In the genomic region with DNA sequence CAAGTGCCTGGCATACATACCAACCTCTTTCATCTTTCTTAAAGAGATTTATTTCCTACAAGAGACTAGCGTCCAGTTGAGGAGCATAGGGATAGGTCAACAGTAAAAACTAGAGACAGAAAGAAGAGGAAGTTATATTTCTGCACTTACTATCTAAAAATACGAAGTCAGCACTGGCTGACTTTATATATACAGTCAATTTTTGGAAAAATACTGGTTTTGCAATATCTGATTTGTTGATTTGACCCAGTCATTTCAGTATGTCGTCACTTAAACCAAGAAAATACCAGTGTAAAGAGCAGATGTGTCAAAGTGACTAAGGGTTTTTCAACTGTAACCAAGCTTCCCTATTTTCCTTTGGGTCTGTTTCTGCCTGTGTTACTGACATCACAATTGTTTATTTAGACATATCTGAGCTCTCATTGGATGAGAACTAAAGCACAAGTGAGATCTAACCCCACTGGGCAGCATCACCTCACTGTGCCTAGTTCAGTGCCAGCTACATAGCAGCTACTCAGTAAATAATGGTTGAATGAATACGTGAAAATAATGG, we compare ENCODE assay signal across 1 cellular context.
TF ChIP-seq lines count a peak whose summit lies in the region.

No MANE protein-coding gene starts in this region.

TF ChIP-seq in K562, 482 proteins besides CTCF, POLR2A, EP300 and RAD21 (continued from another document and continues in another):
- TF ChIP-seq CHD4 (IDR thresholded peaks at IDR 0.05; ENCODE audit: insufficient read depth, insufficient replicate concordance, low read depth, low read length, poor library complexity, severe bottlenecking) (peak; percentile 79), POLR3A (IDR thresholded peaks at IDR 0.05; ENCODE audit: borderline replicate concordance, extremely low read depth, insufficient read depth, insufficient read length) (no peak), DDX20 (tag; IDR thresholded peaks at IDR 0.05; ENCODE audit: low read depth) (no peak), HDAC6 (IDR thresholded peaks at IDR 0.05; ENCODE audit: low read depth, low read length) (no peak), POLR3G (IDR thresholded peaks at IDR 0.05; ENCODE audit: extremely low read depth, insufficient read length, insufficient replicate concordance) (no peak), ZNF121 (CRISPR knock-in tag; conservative IDR thresholded peaks at IDR 0.05) (no peak), ZNF551 (CRISPR knock-in tag; IDR thresholded peaks at IDR 0.05) (no peak), ZNF766 (CRISPR knock-in tag; conservative IDR thresholded peaks at IDR 0.05) (no peak), ATF1 (CRISPR knock-in tag; IDR thresholded peaks at IDR 0.05) (no peak), ATF1 (tag; IDR thresholded peaks at IDR 0.05) (peak; percentile 47), BRF1 (IDR thresholded peaks at IDR 0.05; ENCODE audit: borderline replicate concordance, extremely low read depth, insufficient read length) (no peak), CEBPG (CRISPR knock-in tag; IDR thresholded peaks at IDR 0.05) (no peak), CEBPG (tag; conservative IDR thresholded peaks at IDR 0.05 in 1 of 2, IDR thresholded peaks at IDR 0.05 in 1 of 2) (peak; percentile 81 to 83), ELF1 (tag; IDR thresholded peaks at IDR 0.05) (no peak), ZBTB1 (CRISPR knock-in tag; IDR thresholded peaks at IDR 0.05; ENCODE audit: borderline replicate concordance, low read depth) (no peak), ZC3H4 (CRISPR knock-in tag; IDR thresholded peaks at IDR 0.05; ENCODE audit: borderline replicate concordance) (no peak), FOXA3 (CRISPR knock-in tag; conservative IDR thresholded peaks at IDR 0.05 in 1 of 2, IDR thresholded peaks at IDR 0.05 in 1 of 2) (0 out of 4 replicates have a peak, but pooled peaks of 1 of the 2 experiments have one; percentile 8), MAFK (IDR thresholded peaks at IDR 0.05; ENCODE audit: low read length) (peak; percentile 27), ZNF347 (CRISPR knock-in tag; IDR thresholded peaks at IDR 0.05; ENCODE audit: low read depth) (no peak), ZNF217 (CRISPR knock-in tag; IDR thresholded peaks at IDR 0.05) (no peak), BACH1 (tag; IDR thresholded peaks at IDR 0.05) (peak; percentile 52; the same call in 1 of the 2 replicates), ZNF212 (CRISPR knock-in tag; IDR thresholded peaks at IDR 0.05) (no peak), CEBPB (tag; IDR thresholded peaks at IDR 0.05) (peak; percentile 79), STAT5B (CRISPR knock-in tag; IDR thresholded peaks at IDR 0.05) (no peak), C11orf30 (IDR thresholded peaks at IDR 0.05; ENCODE audit: low read depth) (peak; percentile 59), NFE2L1 (tag; IDR thresholded peaks at IDR 0.05; ENCODE audit: borderline replicate concordance, low read depth) (no peak), RCOR1 (IDR thresholded peaks at IDR 0.05; ENCODE audit: borderline replicate concordance in 1 of 2, low read depth in 2 of 2, low read length in 2 of 2) (no peak)
- TF ChIP-seq, protein P1, sequence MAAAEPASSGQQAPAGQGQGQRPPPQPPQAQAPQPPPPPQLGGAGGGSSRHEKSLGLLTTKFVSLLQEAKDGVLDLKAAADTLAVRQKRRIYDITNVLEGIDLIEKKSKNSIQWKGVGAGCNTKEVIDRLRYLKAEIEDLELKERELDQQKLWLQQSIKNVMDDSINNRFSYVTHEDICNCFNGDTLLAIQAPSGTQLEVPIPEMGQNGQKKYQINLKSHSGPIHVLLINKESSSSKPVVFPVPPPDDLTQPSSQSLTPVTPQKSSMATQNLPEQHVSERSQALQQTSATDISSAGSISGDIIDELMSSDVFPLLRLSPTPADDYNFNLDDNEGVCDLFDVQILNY (CRISPR knock-in tag; IDR thresholded peaks at IDR 0.05): no peak
- TF ChIP-seq, protein P2, sequence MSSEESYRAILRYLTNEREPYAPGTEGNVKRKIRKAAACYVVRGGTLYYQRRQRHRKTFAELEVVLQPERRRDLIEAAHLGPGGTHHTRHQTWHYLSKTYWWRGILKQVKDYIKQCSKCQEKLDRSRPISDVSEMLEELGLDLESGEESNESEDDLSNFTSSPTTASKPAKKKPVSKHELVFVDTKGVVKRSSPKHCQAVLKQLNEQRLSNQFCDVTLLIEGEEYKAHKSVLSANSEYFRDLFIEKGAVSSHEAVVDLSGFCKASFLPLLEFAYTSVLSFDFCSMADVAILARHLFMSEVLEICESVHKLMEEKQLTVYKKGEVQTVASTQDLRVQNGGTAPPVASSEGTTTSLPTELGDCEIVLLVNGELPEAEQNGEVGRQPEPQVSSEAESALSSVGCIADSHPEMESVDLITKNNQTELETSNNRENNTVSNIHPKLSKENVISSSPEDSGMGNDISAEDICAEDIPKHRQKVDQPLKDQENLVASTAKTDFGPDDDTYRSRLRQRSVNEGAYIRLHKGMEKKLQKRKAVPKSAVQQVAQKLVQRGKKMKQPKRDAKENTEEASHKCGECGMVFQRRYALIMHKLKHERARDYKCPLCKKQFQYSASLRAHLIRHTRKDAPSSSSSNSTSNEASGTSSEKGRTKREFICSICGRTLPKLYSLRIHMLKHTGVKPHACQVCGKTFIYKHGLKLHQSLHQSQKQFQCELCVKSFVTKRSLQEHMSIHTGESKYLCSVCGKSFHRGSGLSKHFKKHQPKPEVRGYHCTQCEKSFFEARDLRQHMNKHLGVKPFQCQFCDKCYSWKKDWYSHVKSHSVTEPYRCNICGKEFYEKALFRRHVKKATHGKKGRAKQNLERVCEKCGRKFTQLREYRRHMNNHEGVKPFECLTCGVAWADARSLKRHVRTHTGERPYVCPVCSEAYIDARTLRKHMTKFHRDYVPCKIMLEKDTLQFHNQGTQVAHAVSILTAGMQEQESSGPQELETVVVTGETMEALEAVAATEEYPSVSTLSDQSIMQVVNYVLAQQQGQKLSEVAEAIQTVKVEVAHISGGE (CRISPR knock-in tag; IDR thresholded peaks at IDR 0.05): no peak
- TF ChIP-seq, protein P3, sequence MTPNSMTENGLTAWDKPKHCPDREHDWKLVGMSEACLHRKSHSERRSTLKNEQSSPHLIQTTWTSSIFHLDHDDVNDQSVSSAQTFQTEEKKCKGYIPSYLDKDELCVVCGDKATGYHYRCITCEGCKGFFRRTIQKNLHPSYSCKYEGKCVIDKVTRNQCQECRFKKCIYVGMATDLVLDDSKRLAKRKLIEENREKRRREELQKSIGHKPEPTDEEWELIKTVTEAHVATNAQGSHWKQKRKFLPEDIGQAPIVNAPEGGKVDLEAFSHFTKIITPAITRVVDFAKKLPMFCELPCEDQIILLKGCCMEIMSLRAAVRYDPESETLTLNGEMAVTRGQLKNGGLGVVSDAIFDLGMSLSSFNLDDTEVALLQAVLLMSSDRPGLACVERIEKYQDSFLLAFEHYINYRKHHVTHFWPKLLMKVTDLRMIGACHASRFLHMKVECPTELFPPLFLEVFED (CRISPR knock-in tag; conservative IDR thresholded peaks at IDR 0.05): no peak
- TF ChIP-seq, protein P4, sequence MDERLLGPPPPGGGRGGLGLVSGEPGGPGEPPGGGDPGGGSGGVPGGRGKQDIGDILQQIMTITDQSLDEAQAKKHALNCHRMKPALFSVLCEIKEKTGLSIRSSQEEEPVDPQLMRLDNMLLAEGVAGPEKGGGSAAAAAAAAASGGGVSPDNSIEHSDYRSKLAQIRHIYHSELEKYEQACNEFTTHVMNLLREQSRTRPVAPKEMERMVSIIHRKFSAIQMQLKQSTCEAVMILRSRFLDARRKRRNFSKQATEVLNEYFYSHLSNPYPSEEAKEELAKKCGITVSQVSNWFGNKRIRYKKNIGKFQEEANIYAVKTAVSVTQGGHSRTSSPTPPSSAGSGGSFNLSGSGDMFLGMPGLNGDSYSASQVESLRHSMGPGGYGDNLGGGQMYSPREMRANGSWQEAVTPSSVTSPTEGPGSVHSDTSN (CRISPR knock-in tag; IDR thresholded peaks at IDR 0.05; ENCODE audit: low read depth): no peak
- TF ChIP-seq, protein P4 (tag; conservative IDR thresholded peaks at IDR 0.05; ENCODE audit: low read depth): peak; percentile 31; the same call in 1 of the 2 replicates
- TF ChIP-seq, protein P5, sequence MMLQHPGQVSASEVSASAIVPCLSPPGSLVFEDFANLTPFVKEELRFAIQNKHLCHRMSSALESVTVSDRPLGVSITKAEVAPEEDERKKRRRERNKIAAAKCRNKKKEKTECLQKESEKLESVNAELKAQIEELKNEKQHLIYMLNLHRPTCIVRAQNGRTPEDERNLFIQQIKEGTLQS (IDR thresholded peaks at IDR 0.05): peak; percentile 49
- TF ChIP-seq, protein P5 (CRISPR knock-in tag; conservative IDR thresholded peaks at IDR 0.05): no peak
- TF ChIP-seq, protein P6, sequence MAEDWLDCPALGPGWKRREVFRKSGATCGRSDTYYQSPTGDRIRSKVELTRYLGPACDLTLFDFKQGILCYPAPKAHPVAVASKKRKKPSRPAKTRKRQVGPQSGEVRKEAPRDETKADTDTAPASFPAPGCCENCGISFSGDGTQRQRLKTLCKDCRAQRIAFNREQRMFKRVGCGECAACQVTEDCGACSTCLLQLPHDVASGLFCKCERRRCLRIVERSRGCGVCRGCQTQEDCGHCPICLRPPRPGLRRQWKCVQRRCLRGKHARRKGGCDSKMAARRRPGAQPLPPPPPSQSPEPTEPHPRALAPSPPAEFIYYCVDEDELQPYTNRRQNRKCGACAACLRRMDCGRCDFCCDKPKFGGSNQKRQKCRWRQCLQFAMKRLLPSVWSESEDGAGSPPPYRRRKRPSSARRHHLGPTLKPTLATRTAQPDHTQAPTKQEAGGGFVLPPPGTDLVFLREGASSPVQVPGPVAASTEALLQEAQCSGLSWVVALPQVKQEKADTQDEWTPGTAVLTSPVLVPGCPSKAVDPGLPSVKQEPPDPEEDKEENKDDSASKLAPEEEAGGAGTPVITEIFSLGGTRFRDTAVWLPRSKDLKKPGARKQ (CRISPR knock-in tag; IDR thresholded peaks at IDR 0.05): no peak
- TF ChIP-seq, protein P7, sequence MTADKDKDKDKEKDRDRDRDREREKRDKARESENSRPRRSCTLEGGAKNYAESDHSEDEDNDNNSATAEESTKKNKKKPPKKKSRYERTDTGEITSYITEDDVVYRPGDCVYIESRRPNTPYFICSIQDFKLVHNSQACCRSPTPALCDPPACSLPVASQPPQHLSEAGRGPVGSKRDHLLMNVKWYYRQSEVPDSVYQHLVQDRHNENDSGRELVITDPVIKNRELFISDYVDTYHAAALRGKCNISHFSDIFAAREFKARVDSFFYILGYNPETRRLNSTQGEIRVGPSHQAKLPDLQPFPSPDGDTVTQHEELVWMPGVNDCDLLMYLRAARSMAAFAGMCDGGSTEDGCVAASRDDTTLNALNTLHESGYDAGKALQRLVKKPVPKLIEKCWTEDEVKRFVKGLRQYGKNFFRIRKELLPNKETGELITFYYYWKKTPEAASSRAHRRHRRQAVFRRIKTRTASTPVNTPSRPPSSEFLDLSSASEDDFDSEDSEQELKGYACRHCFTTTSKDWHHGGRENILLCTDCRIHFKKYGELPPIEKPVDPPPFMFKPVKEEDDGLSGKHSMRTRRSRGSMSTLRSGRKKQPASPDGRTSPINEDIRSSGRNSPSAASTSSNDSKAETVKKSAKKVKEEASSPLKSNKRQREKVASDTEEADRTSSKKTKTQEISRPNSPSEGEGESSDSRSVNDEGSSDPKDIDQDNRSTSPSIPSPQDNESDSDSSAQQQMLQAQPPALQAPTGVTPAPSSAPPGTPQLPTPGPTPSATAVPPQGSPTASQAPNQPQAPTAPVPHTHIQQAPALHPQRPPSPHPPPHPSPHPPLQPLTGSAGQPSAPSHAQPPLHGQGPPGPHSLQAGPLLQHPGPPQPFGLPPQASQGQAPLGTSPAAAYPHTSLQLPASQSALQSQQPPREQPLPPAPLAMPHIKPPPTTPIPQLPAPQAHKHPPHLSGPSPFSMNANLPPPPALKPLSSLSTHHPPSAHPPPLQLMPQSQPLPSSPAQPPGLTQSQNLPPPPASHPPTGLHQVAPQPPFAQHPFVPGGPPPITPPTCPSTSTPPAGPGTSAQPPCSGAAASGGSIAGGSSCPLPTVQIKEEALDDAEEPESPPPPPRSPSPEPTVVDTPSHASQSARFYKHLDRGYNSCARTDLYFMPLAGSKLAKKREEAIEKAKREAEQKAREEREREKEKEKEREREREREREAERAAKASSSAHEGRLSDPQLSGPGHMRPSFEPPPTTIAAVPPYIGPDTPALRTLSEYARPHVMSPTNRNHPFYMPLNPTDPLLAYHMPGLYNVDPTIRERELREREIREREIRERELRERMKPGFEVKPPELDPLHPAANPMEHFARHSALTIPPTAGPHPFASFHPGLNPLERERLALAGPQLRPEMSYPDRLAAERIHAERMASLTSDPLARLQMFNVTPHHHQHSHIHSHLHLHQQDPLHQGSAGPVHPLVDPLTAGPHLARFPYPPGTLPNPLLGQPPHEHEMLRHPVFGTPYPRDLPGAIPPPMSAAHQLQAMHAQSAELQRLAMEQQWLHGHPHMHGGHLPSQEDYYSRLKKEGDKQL (CRISPR knock-in tag; IDR thresholded peaks at IDR 0.05; ENCODE audit: borderline replicate concordance): no peak
- TF ChIP-seq, protein P8, sequence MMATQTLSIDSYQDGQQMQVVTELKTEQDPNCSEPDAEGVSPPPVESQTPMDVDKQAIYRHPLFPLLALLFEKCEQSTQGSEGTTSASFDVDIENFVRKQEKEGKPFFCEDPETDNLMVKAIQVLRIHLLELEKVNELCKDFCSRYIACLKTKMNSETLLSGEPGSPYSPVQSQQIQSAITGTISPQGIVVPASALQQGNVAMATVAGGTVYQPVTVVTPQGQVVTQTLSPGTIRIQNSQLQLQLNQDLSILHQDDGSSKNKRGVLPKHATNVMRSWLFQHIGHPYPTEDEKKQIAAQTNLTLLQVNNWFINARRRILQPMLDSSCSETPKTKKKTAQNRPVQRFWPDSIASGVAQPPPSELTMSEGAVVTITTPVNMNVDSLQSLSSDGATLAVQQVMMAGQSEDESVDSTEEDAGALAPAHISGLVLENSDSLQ (IDR thresholded peaks at IDR 0.05): no peak
- TF ChIP-seq, protein P9, sequence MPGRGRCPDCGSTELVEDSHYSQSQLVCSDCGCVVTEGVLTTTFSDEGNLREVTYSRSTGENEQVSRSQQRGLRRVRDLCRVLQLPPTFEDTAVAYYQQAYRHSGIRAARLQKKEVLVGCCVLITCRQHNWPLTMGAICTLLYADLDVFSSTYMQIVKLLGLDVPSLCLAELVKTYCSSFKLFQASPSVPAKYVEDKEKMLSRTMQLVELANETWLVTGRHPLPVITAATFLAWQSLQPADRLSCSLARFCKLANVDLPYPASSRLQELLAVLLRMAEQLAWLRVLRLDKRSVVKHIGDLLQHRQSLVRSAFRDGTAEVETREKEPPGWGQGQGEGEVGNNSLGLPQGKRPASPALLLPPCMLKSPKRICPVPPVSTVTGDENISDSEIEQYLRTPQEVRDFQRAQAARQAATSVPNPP (IDR thresholded peaks at IDR 0.05; ENCODE audit: borderline replicate concordance, insufficient read depth, insufficient read length): no peak
